8 cellular contexts compared by ENCODE assay signal in genomic region chr5:135246923-135247795, GRCh38.
DNase-seq lines count a peak whose midpoint lies in the region; ATAC-seq and TF ChIP-seq lines count a peak whose summit lies in the region.

No MANE protein-coding gene starts in this region.

- no peaks in the 10 kb centered on the region for H3K36me3 Mint-ChIP-seq in activated naive CD8-positive, alpha-beta T cell treated with anti-CD3 and anti-CD28 coated beads, Interleukin-2, amount 10 ng/mL, durations not matched to agents 7 days and 5 days
- H3K36me3 Mint-ChIP-seq in activated naive CD8-positive, alpha-beta T cell treated with anti-CD3 and anti-CD28 coated beads for 36 hours = no peaks in the 10 kb centered on the region

- ATAC-seq in activated naive CD8-positive, alpha-beta T cell treated with anti-CD3 and anti-CD28 coated beads, Interleukin-2, amount 10 ng/mL, durations not matched to agents 7 days and 5 days (ENCODE audit: low read depth) = no peak
- ATAC-seq in SK-N-SH treated with all-trans-retinoic acid at 6 μM for 48 hours = peak; percentile 68
- ATAC-seq in HG03378 (IDR thresholded peaks at IDR 0.05; ENCODE audit: unreplicated experiment) = no peak
- no peak for ATAC-seq in HG02870 (IDR thresholded peaks at IDR 0.05; ENCODE audit: unreplicated experiment)
- no peak for ATAC-seq in GM21423 (IDR thresholded peaks at IDR 0.05; ENCODE audit: unreplicated experiment)

- peaks cover 2% of the 10 kb centered on the region for H3K27me3 Mint-ChIP-seq in activated naive CD8-positive, alpha-beta T cell treated with anti-CD3 and anti-CD28 coated beads, Interleukin-2, amount 10 ng/mL, durations not matched to agents 7 days and 5 days
- no peaks in the 10 kb centered on the region for H3K27me3 Mint-ChIP-seq in activated naive CD8-positive, alpha-beta T cell treated with anti-CD3 and anti-CD28 coated beads for 36 hours

- DNase-seq in activated naive CD8-positive, alpha-beta T cell treated with anti-CD3 and anti-CD28 coated beads, Interleukin-2, amount 10 ng/mL, durations not matched to agents 7 days and 5 days = peak; percentile 10
- no peak for DNase-seq in activated naive CD8-positive, alpha-beta T cell treated with anti-CD3 and anti-CD28 coated beads for 36 hours
- DNase-seq in fibroblast of the aortic adventitia (ENCODE audit: low read depth) = peak; percentile 94
- peak; percentile 17 for DNase-seq in stimulated activated CD8-positive, alpha-beta memory T cell treated with anti-CD3 and anti-CD28 coated beads, Interleukin-4, amount 100 ng/mL, for 48 hours

- no peak overlapping the region for H3K4me3 Mint-ChIP-seq in activated naive CD8-positive, alpha-beta T cell treated with anti-CD3 and anti-CD28 coated beads, Interleukin-2, amount 10 ng/mL, durations not matched to agents 7 days and 5 days
- H3K4me3 Mint-ChIP-seq in activated naive CD8-positive, alpha-beta T cell treated with anti-CD3 and anti-CD28 coated beads for 36 hours = no peak overlapping the region

- H3K4me3 ChIP-seq in fibroblast of the aortic adventitia (ENCODE audit: low read depth, low read length) = no peak overlapping the region

- no peaks in the 10 kb centered on the region for H3K9me3 Mint-ChIP-seq in activated naive CD8-positive, alpha-beta T cell treated with anti-CD3 and anti-CD28 coated beads, Interleukin-2, amount 10 ng/mL, durations not matched to agents 7 days and 5 days
- H3K9me3 Mint-ChIP-seq in activated naive CD8-positive, alpha-beta T cell treated with anti-CD3 and anti-CD28 coated beads for 36 hours = no peaks in the 10 kb centered on the region

- POLR2A ChIA-PET in activated naive CD8-positive, alpha-beta T cell treated with anti-CD3 and anti-CD28 coated beads, Interleukin-2, amount 10 ng/mL, durations not matched to agents 7 days and 5 days (lab: Charles Lee) = no interaction called here

- peaks cover 3% of the 10 kb centered on the region for H3K4me1 Mint-ChIP-seq in activated naive CD8-positive, alpha-beta T cell treated with anti-CD3 and anti-CD28 coated beads, Interleukin-2, amount 10 ng/mL, durations not matched to agents 7 days and 5 days
- no peaks in the 10 kb centered on the region for H3K4me1 Mint-ChIP-seq in activated naive CD8-positive, alpha-beta T cell treated with anti-CD3 and anti-CD28 coated beads for 36 hours

- no peak overlapping the region for H3K27ac Mint-ChIP-seq in activated naive CD8-positive, alpha-beta T cell treated with anti-CD3 and anti-CD28 coated beads, Interleukin-2, amount 10 ng/mL, durations not matched to agents 7 days and 5 days
- H3K27ac Mint-ChIP-seq in activated naive CD8-positive, alpha-beta T cell treated with anti-CD3 and anti-CD28 coated beads for 36 hours = no peak overlapping the region

- no peak for TF ChIP-seq CTCF in fibroblast of the aortic adventitia (IDR thresholded peaks at IDR 0.05; ENCODE audit: insufficient read depth, low read length)

TF ChIP-seq in SK-N-SH treated with all-trans-retinoic acid at 6 μM for 48 hours, 23 proteins besides CTCF, POLR2A, EP300 and RAD21:
- peak; percentile 65; the same call in 1 of the 2 replicates for TF ChIP-seq PATZ1 (CRISPR knock-in tag; IDR thresholded peaks at IDR 0.05; ENCODE audit: borderline replicate concordance)
- TF ChIP-seq ZC3H10 (CRISPR knock-in tag; IDR thresholded peaks at IDR 0.05) = peak; percentile 51; the same call in 1 of the 2 replicates
- TF ChIP-seq ARNTL (CRISPR knock-in tag; IDR thresholded peaks at IDR 0.05; ENCODE audit: borderline replicate concordance, low read depth) = no peak
- TF ChIP-seq TOX (CRISPR knock-in tag; IDR thresholded peaks at IDR 0.05; ENCODE audit: borderline replicate concordance) = 0 out of 2 replicates have a peak, but pooled peaks have one; percentile 32
- peak; percentile 65; the same call in 1 of the 2 replicates for TF ChIP-seq ISL1 (CRISPR knock-in tag; IDR thresholded peaks at IDR 0.05)
- TF ChIP-seq ZNF70 (CRISPR knock-in tag; IDR thresholded peaks at IDR 0.05) = no peak
TF ChIP-seq in SK-N-SH treated with all-trans-retinoic acid at 6 μM for 48 hours: peak in this region for 4.
